In the genomic region with DNA sequence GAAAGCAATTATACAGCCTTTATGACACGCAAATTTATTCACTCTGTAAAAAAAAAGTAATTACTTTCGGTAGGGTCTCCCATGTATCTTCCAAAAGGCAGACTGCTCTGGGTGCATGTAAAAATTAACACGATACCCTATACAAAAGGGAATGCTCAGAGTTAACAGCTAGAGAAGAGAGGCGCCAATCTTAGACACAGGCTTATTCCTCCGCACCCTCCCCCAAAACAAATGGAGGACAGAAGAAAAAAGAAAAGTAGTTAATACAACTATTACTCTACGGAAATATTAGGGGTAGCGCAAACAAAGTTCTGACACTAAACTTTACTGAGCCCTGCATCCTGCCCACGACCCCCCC, we compare ENCODE assay signal across 8 cellular contexts. TPM values are rescaled to one million over a fixed set of nuclear protein-coding genes. Genes with fewer than 3 reads are reported as not detected.
A peak's percentile ranks its signal among the peaks of the same experiment; 100 is the strongest.
DNase-seq lines count a peak whose midpoint lies in the region; ATAC-seq, FAIRE-seq and TF ChIP-seq lines count a peak whose summit lies in the region.

No MANE protein-coding gene starts in this region.

- no peak for TF ChIP-seq POLR2A in A549 (IDR thresholded peaks at IDR 0.05; ENCODE audit: low read length)
- TF ChIP-seq POLR2A in H1 (IDR thresholded peaks at IDR 0.05; ENCODE audit: control extremely low read depth in 1 of 2, low read depth in 2 of 2, low read length in 2 of 2): no peak

- H3K9ac ChIP-seq in H1 (replicated peaks in 1 of 4; ENCODE audit: extremely low read depth in 1 of 4, low read depth in 3 of 4, low read length in 3 of 4): peak overlapping the region; percentile 77 to 97 (median 89)

- H4K20me1 ChIP-seq in H1 (replicated peaks in 1 of 2; ENCODE audit: control insufficient read depth in 1 of 2, insufficient read depth in 2 of 2, low read length in 2 of 2): no peaks in the 10 kb centered on the region

- no peak overlapping the region for H2BK15ac ChIP-seq in H1 (ENCODE audit: low read length)

- H4K91ac ChIP-seq in H1 (replicated peaks; ENCODE audit: insufficient read length, low read length): no peak overlapping the region

- H3K79me1 ChIP-seq in H1 (ENCODE audit: low read depth, low read length): no peaks in the 10 kb centered on the region

- peak overlapping the region; percentile 86 for H3K56ac ChIP-seq in H1 (replicated peaks; ENCODE audit: insufficient read length, low read depth, low read length)

- H3K79me2 ChIP-seq in H1 (ENCODE audit: control insufficient read depth in 1 of 2, insufficient read depth in 2 of 2, low read length in 2 of 2): peaks cover 0 to 14% of the 10 kb centered on the region in 2 experiments; a peak in 2 of 4 replicates

- H3K9me3 Mint-ChIP-seq in nephron progenitor cell: no peaks in the 10 kb centered on the region

- H3K27me3 Mint-ChIP-seq in nephron progenitor cell (ENCODE audit: low read depth, poor library complexity): no peaks in the 10 kb centered on the region

- H2AFZ ChIP-seq in H1 (ENCODE audit: low read length): no peak overlapping the region; the same call in 1 of the 2 replicates

- H3K4me3 ChIP-seq in A549 (peak overlapping the region; percentile 70), MG63 (peak overlapping the region; percentile 90), H1 (ENCODE audit: extremely low read depth in 1 of 4, insufficient read depth in 2 of 4, low read depth in 3 of 4, low read length in 4 of 4) (peak overlapping the region; percentile 78 to 96 (median 90))

- H3K9me3 ChIP-seq in A549 (no peaks in the 10 kb centered on the region), MG63 (no peaks in the 10 kb centered on the region), H1 (ENCODE audit: insufficient read depth in 2 of 2, low read depth in 1 of 2, low read length in 1 of 2) (no peaks in the 10 kb centered on the region)

- H3K27me3 ChIP-seq in MG63 (no peaks in the 10 kb centered on the region), H1 (replicated peaks in 1 of 4; ENCODE audit: control insufficient read depth in 3 of 4, extremely low read depth in 1 of 4, insufficient read depth in 3 of 4, low read length in 3 of 4) (no peaks in the 10 kb centered on the region)

- no peak for TF ChIP-seq CTCF in A549 (IDR thresholded peaks at IDR 0.05)
- no peak for TF ChIP-seq CTCF in H1 (IDR thresholded peaks at IDR 0.05; ENCODE audit: control extremely low read depth in 1 of 3, insufficient read depth in 1 of 3, low read depth in 1 of 3, low read length in 3 of 3)
- TF ChIP-seq CTCF in nephron progenitor cell (IDR thresholded peaks at IDR 0.05): no peak

- H3K4me2 ChIP-seq in A549 (peak overlapping the region; percentile 94), H1 (ENCODE audit: insufficient read depth in 1 of 2, low read depth in 2 of 2, low read length in 2 of 2) (peak overlapping the region; percentile 79 to 83)

- H3K4me1 ChIP-seq in A549 (peaks cover 21% of the 10 kb centered on the region), H1 (replicated peaks in 1 of 4; ENCODE audit: control insufficient read depth in 3 of 4, insufficient read depth in 4 of 4, low read length in 3 of 4) (peaks cover 0 to 7% (median 2%) of the 10 kb centered on the region in 4 experiments; a peak in 2 of 7 replicates)

- peak overlapping the region; percentile 100 for H3K4me3 Mint-ChIP-seq in nephron progenitor cell

- no peak for TF ChIP-seq EP300 in A549 (IDR thresholded peaks at IDR 0.05)
- TF ChIP-seq EP300 in H1 (IDR thresholded peaks at IDR 0.05; ENCODE audit: borderline replicate concordance in 1 of 2, low read depth in 2 of 2, low read length in 2 of 2): no peak

- WGBS in A549 (ENCODE audit: missing lambda C conversion rate): under 1% methylated on average over 8 of the region's 8 CpGs
- WGBS in H1 (ENCODE audit: extremely low coverage in 1 of 2, insufficient coverage in 1 of 2, insufficient read length in 1 of 2, insufficient replicate concordance in 2 of 2, low coverage in 1 of 2, low lambda C conversion rate in 2 of 2, missing lambda C conversion rate in 1 of 2), 2 experiments: 2% methylated on average over 8 of the region's 8 CpGs; no CpG with 5 or more reads in 1 of the 2 experiments

- FAIRE-seq in A549 (lab: Jason Lieb, UNC): no peak
- FAIRE-seq in H1 (lab: Jason Lieb, UNC): no peak

- POLR2A ChIA-PET in A549 (lab: Yijun Ruan, JAX) (interaction anchor here (0.5 kb wide), 1 partner anchor 128 kb away, joined by 4 read pairs; no protein-coding TSS in a partner anchor), H1 (lab: Charles Lee; ENCODE audit: partially characterized antibody) (interaction anchor here (0.9 to 1.8 kb wide), 3 partner anchors 10 to 390 kb away, joined by 3 to 5 read pairs (median 3); no protein-coding TSS in a partner anchor)

- TF ChIP-seq RAD21 in A549 (conservative IDR thresholded peaks at IDR 0.05 in 1 of 2, IDR thresholded peaks at IDR 0.05 in 1 of 2) (no peak), H1 (IDR thresholded peaks at IDR 0.05 in 1 of 2, conservative IDR thresholded peaks at IDR 0.05 in 1 of 2; ENCODE audit: low read depth in 2 of 2, low read length in 2 of 2) (no peak)

- H2BK120ac ChIP-seq in H1 (replicated peaks; ENCODE audit: low read depth, low read length): peak overlapping the region; percentile 29

- CTCF ChIA-PET in A549 (lab: Yijun Ruan, JAX): no interaction called here
- CTCF ChIA-PET in H1 (lab: Charles Lee; ENCODE audit: partially characterized antibody): interaction anchor here (0.7 kb wide), 1 partner anchor 626 kb away, joined by 3 read pairs; no protein-coding TSS in a partner anchor

- H3K23ac ChIP-seq in H1 (ENCODE audit: insufficient read length): no peak overlapping the region

- no peak overlapping the region for H2BK12ac ChIP-seq in H1 (ENCODE audit: low read depth, low read length)

- H3K18ac ChIP-seq in H1 (ENCODE audit: extremely low read depth, low read length): peak overlapping the region; percentile 6; the same call in 1 of the 2 replicates

- peak overlapping the region; percentile 74; the same call in 1 of the 2 replicates for H2BK5ac ChIP-seq in H1 (ENCODE audit: low read depth, low read length)

- H3K27ac Mint-ChIP-seq in nephron progenitor cell: peak overlapping the region; percentile 100

- ATAC-seq in A549: peak; percentile 44 to 45; a peak in 5 of 6 replicates
- ATAC-seq in GM19372 (IDR thresholded peaks at IDR 0.05; ENCODE audit: low read depth, unreplicated experiment): peak; percentile 22
- no peak for ATAC-seq in HG03196 (IDR thresholded peaks at IDR 0.05; ENCODE audit: unreplicated experiment)

- H3K36me3 ChIP-seq in MG63: peaks cover 11% of the 10 kb centered on the region
- H3K36me3 ChIP-seq in H1 (ENCODE audit: control insufficient read depth in 2 of 4, insufficient read depth in 4 of 4, low read length in 3 of 4): peaks cover 0 to 6% (median 1%) of the 10 kb centered on the region in 4 experiments; a peak in 3 of 8 replicates

- no peaks in the 10 kb centered on the region; the same call in 1 of the 2 replicates for H3K23me2 ChIP-seq in H1 (ENCODE audit: low read depth, low read length)

- H3K14ac ChIP-seq in H1 (ENCODE audit: insufficient read length): no peak overlapping the region

- no peak overlapping the region for H2BK20ac ChIP-seq in H1 (ENCODE audit: low read length)

- H3K4me1 Mint-ChIP-seq in nephron progenitor cell: peaks cover 29% of the 10 kb centered on the region

- H3K27ac ChIP-seq in A549 (peak overlapping the region; percentile 96), H1 (ENCODE audit: low read depth, low read length) (peak overlapping the region; percentile 89)

- no peak for DNase-seq in A549 (ENCODE audit: low read depth in 1 of 2, low spot score in 1 of 2)
- DNase-seq in MG63: no peak
- no peak for DNase-seq in H1 (ENCODE audit: low read depth in 1 of 2, low spot score in 2 of 2)
- DNase-seq in nephron progenitor cell: no peak
- no peak for DNase-seq in AG08395 (ENCODE audit: low spot score)
- DNase-seq in RKO (ENCODE audit: low spot score): no peak

- H3K36me3 Mint-ChIP-seq in nephron progenitor cell (ENCODE audit: low read depth): peaks cover 13% of the 10 kb centered on the region

- H4K8ac ChIP-seq in H1 (ENCODE audit: extremely low read depth, insufficient read depth, low read length): no peak overlapping the region

- H3K4ac ChIP-seq in H1 (replicated peaks; ENCODE audit: insufficient read length, low read depth, low read length): peak overlapping the region; percentile 57

- H2AK5ac ChIP-seq in H1 (ENCODE audit: low read depth, low read length): no peak overlapping the region

- peak overlapping the region; percentile 86 for H4K5ac ChIP-seq in H1 (ENCODE audit: insufficient read length, low read depth, low read length)

RNA-seq across cellular contexts. Expression of a gene that starts 0.4 kb away (rescaled TPM):
- polyA plus RNA-seq in A549 (2011; rRNA removed): 11.7 and 12.0 TPM in 2 replicates
- 0.95 and 1.2 TPM in 2 replicates for polyA plus RNA-seq in A549 (2012; cell fraction: cytosol; rRNA removed)
- 1.4 and 2.4 TPM in 2 replicates for polyA plus RNA-seq in A549 (2012; cell fraction: nucleus; rRNA removed)
- polyA plus RNA-seq in A549 (2017; fragmentation: RNase III; extraction: RNeasy Plus Mini Kit Qiagen cat#74134 plus additional on column Dnase treatment): 8.5 to 9.5 TPM (median 8.8 TPM) in 3 replicates
- polyA minus RNA-seq in A549 (2011; rRNA and poly(A)+ RNA removed): 2.9 and 3.2 TPM in 2 replicates
- 12.6 and 13.8 TPM in 2 replicates for total RNA-seq in MG63 (2014; rRNA removed; shearing (Covaris generic); ENCODE audit: low replicate concordance)
- 10.0 and 10.2 TPM in 2 replicates for total RNA-seq in H1 (2021; fragmentation: NEBNext Ultra II Directional; extraction: Animal tissue kit (Norgen Biotek cat#: 25700))
- 1.4 and 2.2 TPM in 2 replicates for polyA plus RNA-seq in H1 (2011; rRNA removed)
- 3.5 TPM for polyA plus RNA-seq in H1 (2011; cell fraction: cytosol; rRNA removed)
- polyA plus RNA-seq in H1 (2011; cell fraction: nucleus; rRNA removed): 3.2 TPM
- polyA plus RNA-seq in H1 (2012, experiment 1 of 2): 4.9 to 8.8 TPM (median 5.9 TPM) in 4 replicates
- polyA plus RNA-seq in H1 (2012, experiment 2 of 2): 0.37 TPM
- polyA plus RNA-seq in H1 (2013, experiment 1 of 2): 17.8 TPM
- polyA plus RNA-seq in H1 (2013, experiment 2 of 2): 19.5 TPM
- polyA minus RNA-seq in H1 (2011; rRNA and poly(A)+ RNA removed): 3.1 and 4.7 TPM in 2 replicates
- polyA minus RNA-seq in H1 (2011; cell fraction: cytosol; rRNA and poly(A)+ RNA removed): 7.6 TPM
- 6.9 TPM for polyA minus RNA-seq in H1 (2011; cell fraction: nucleus; rRNA and poly(A)+ RNA removed)

RNA-seq across cellular contexts. Expression of a gene that starts 41.7 kb away (rescaled TPM):
- polyA plus RNA-seq in A549 (2011; rRNA removed) (not detected in 2 replicates), A549 (2017; fragmentation: RNase III; extraction: RNeasy Plus Mini Kit Qiagen cat#74134 plus additional on column Dnase treatment) (not detected in 3 replicates), H1 (2011; rRNA removed) (not detected in 2 replicates)
- not detected in 2 replicates for polyA plus RNA-seq in A549 (2012; cell fraction: cytosol; rRNA removed)
- polyA plus RNA-seq in A549 (2012; cell fraction: nucleus; rRNA removed): not detected in 2 replicates
- not detected in 2 replicates for polyA minus RNA-seq in A549 (2011; rRNA and poly(A)+ RNA removed)
- not detected in 2 replicates for total RNA-seq in MG63 (2014; rRNA removed; shearing (Covaris generic); ENCODE audit: low replicate concordance)
- not detected in 2 replicates for total RNA-seq in H1 (2021; fragmentation: NEBNext Ultra II Directional; extraction: Animal tissue kit (Norgen Biotek cat#: 25700))
- not detected for polyA plus RNA-seq in H1 (2011; cell fraction: cytosol; rRNA removed)
- not detected for polyA plus RNA-seq in H1 (2011; cell fraction: nucleus; rRNA removed)
- not detected in 4 replicates for polyA plus RNA-seq in H1 (2012, experiment 1 of 2)
- polyA plus RNA-seq in H1 (2012, experiment 2 of 2): not detected
- not detected for polyA plus RNA-seq in H1 (2013, experiment 1 of 2)
- not detected for polyA plus RNA-seq in H1 (2013, experiment 2 of 2)
- not detected in 2 replicates for polyA minus RNA-seq in H1 (2011; rRNA and poly(A)+ RNA removed)
- not detected for polyA minus RNA-seq in H1 (2011; cell fraction: cytosol; rRNA and poly(A)+ RNA removed)
- not detected for polyA minus RNA-seq in H1 (2011; cell fraction: nucleus; rRNA and poly(A)+ RNA removed)
